ENCODE assay signal across 10 cellular contexts in the genomic region with DNA sequence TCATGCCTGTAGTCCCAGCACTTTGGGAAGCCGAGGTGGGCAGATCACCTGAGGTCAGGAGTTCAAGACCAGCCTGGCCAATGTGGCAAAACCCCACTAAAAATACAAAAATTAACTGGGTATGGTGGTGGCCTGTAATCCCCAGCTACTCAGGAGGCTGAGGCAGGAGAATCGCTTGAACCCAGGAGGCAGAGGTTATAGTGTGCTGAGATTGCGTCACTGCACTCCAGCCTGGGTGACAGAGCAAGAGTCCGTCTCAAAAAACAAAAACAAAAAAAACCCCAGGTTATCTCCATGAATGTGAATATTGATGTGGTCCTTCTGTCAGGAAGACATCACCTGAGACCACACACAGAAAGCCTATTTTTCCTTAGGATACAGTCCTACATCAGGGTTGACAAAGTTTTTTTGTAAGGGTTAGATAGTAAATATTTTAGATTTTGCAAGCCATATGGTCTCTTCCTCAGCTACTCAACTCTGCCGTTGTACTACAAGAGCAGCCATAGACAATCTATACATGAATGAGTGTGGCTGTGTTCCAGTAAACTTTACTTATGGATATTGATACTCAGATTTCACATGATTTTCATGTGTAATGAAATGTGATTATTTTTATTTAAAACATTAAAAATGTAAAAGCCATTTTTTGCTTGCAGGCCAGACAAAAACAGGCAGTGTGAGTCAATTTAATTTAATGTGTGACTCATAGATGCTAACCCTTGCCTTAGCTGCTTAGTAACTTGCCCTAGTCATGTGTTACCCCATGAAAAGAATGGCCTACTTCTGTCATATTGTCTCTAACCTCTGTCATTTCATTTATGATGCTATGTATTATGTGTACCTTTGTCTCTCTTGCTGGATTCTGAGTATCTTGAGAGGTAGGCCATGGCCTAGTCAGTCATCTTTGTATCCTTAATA.
A peak's percentile ranks its signal among the peaks of the same experiment; 100 is the strongest.
DNase-seq lines count a peak whose midpoint lies in the region; ATAC-seq and TF ChIP-seq lines count a peak whose summit lies in the region.
"Had no signal": no experiment of that assay in that cellular context is flagged by ENCODE, and none has a peak within 500 bp of the region (broad histone marks: within the 10 kb centered on the region; RNA-seq: fewer than 3 reads in every experiment).

No MANE protein-coding gene starts in this region.

- H3K4me2 ChIP-seq in skeletal muscle satellite cell (ENCODE audit: low read length) (peak overlapping the region; percentile 61), MM.1S (ENCODE audit: low read depth, low read length) (no peak overlapping the region)

- DNase-seq in GM03348 (ENCODE audit: low spot score) (peak; percentile 67), RWPE2 (ENCODE audit: low spot score) (no peak), fibroblast of mammary gland (ENCODE audit: low read depth) (peak; percentile 91), MM.1S (no peak), NAMALWA (ENCODE audit: low spot score) (no peak), ovary (no peak), GDM1 (lab: John Stamatoyannopoulos, UW) (no peak)
- DNase-seq: activated gamma-delta T cell treated with Interleukin-2 at 50 U/mL for 16 hours had no signal

- no peaks in the 10 kb centered on the region for H3K79me2 ChIP-seq in MM.1S (ENCODE audit: low read length)

- no peaks in the 10 kb centered on the region for H3F3A ChIP-seq in MM.1S (ENCODE audit: insufficient read depth, low read length)

- H3K36me3 ChIP-seq in RWPE2 (ENCODE audit: low read depth) (no peaks in the 10 kb centered on the region; the same call in 1 of the 2 replicates), skeletal muscle satellite cell (ENCODE audit: insufficient read depth, low read length) (no peaks in the 10 kb centered on the region), MM.1S (replicated peaks; ENCODE audit: insufficient read depth, low read length) (no peaks in the 10 kb centered on the region), ovary (no peaks in the 10 kb centered on the region)

- H3K9me2 ChIP-seq in MM.1S (replicated peaks; ENCODE audit: insufficient read depth, low read length), result no peaks in the 10 kb centered on the region

- WGBS in ovary, 3 donors, result 85 to 86% (median 86%) methylated on average over 5 of the region's 5 CpGs

- TF ChIP-seq EP300 in ovary (IDR thresholded peaks at IDR 0.05), result no peak

- no peaks in the 10 kb centered on the region for H4K20me1 ChIP-seq in MM.1S (ENCODE audit: insufficient read depth, low read length)

- peak; percentile 96 for ATAC-seq in RWPE2 (ENCODE audit: low read depth)

- H3K27ac ChIP-seq in RWPE2 (ENCODE audit: poor library complexity, severe bottlenecking), result peak overlapping the region; percentile 91
- H3K27ac ChIP-seq in MM.1S (ENCODE audit: low read length), result no peak overlapping the region
- no peak overlapping the region for H3K27ac ChIP-seq in ovary

- H3K4me3 ChIP-seq in RWPE2 (ENCODE audit: severe bottlenecking) (no peak overlapping the region), fibroblast of mammary gland (ENCODE audit: control insufficient read depth, low read depth, low read length) (no peak overlapping the region), skeletal muscle satellite cell (ENCODE audit: low read length) (no peak overlapping the region), MM.1S (ENCODE audit: low read length) (no peak overlapping the region), ovary (no peak overlapping the region)
- H3K4me3 ChIP-seq: SK-N-MC had no signal

- TF ChIP-seq POLR2A in ovary (IDR thresholded peaks at IDR 0.05), result no peak

- peaks cover 34% of the 10 kb centered on the region for H3K4me1 ChIP-seq in RWPE2 (ENCODE audit: insufficient read depth, poor library complexity, severe bottlenecking)
- peaks cover 44% of the 10 kb centered on the region for H3K4me1 ChIP-seq in skeletal muscle satellite cell (ENCODE audit: control insufficient read depth, insufficient read depth, low read length)
- H3K4me1 ChIP-seq in MM.1S (ENCODE audit: low read length), result no peaks in the 10 kb centered on the region
- peaks cover 9% of the 10 kb centered on the region for H3K4me1 ChIP-seq in ovary (ENCODE audit: insufficient read depth)

- TF ChIP-seq CTCF in RWPE2 (IDR thresholded peaks at IDR 0.05; ENCODE audit: poor library complexity, severe bottlenecking) (no peak), fibroblast of mammary gland (conservative IDR thresholded peaks at IDR 0.05; ENCODE audit: control insufficient read depth, insufficient read depth, low read depth, low read length) (no peak), MM.1S (IDR thresholded peaks at IDR 0.05; ENCODE audit: low read length) (no peak), ovary (IDR thresholded peaks at IDR 0.05) (no peak)

- no peak overlapping the region for H2AFZ ChIP-seq in MM.1S (ENCODE audit: low read length)

- no peaks in the 10 kb centered on the region for H3K27me3 ChIP-seq in RWPE2 (ENCODE audit: insufficient read depth, poor library complexity, severe bottlenecking)
- H3K27me3 ChIP-seq in skeletal muscle satellite cell (ENCODE audit: control insufficient read depth, insufficient read depth, low read length), result no peaks in the 10 kb centered on the region
- no peaks in the 10 kb centered on the region for H3K27me3 ChIP-seq in MM.1S (replicated peaks; ENCODE audit: insufficient read depth, low read length)
- H3K27me3 ChIP-seq in ovary, result no peaks in the 10 kb centered on the region

- H3K9me3 ChIP-seq in RWPE2 (ENCODE audit: severe bottlenecking), result no peaks in the 10 kb centered on the region
- no peaks in the 10 kb centered on the region for H3K9me3 ChIP-seq in skeletal muscle satellite cell (replicated peaks; ENCODE audit: low read length)
- H3K9me3 ChIP-seq in MM.1S (replicated peaks; ENCODE audit: insufficient read depth, low read length), result no peaks in the 10 kb centered on the region
- H3K9me3 ChIP-seq in ovary, result no peaks in the 10 kb centered on the region

- H3K9ac ChIP-seq in skeletal muscle satellite cell (ENCODE audit: low read depth, low read length) (peak overlapping the region; percentile 58), MM.1S (ENCODE audit: low read length) (no peak overlapping the region)

- intact Hi-C loops in ovary (cut with DNase I), result no loop called here

Comparison
In these comparisons a context has a peak if more than half of its experiments do, and no peak if none do; other contexts are left out.
1. DNase-seq: peak in GM03348 (single experiment) and fibroblast of mammary gland (single experiment); none in RWPE2 (single experiment), MM.1S (single experiment), NAMALWA (single experiment), ovary (0 of 5) and GDM1 (single experiment).